ENCODE assay signal across 29 cellular contexts in genomic region chr1:55547441-55547840, GRCh38.
DNase-seq lines count a peak whose midpoint lies in the region; ATAC-seq and TF ChIP-seq lines count a peak whose summit lies in the region.
"Had no signal": no experiment of that assay in that cellular context is flagged by ENCODE, and none has a peak within 500 bp of the region (broad histone marks: within the 10 kb centered on the region; RNA-seq: fewer than 3 reads in every experiment).

No MANE protein-coding gene starts in this region.

- H3K27ac Mint-ChIP-seq in Calu3 (ENCODE audit: unreplicated experiment): no peak overlapping the region
- H3K27ac Mint-ChIP-seq: activated naive CD4-positive, alpha-beta T cell treated with anti-CD3 and anti-CD28 coated beads, Interleukin-2, amount 10 ng/mL, durations not matched to agents 7 days and 5 days; activated T-helper 1 cell treated with anti-CD3 and anti-CD28 coated beads, Interleukin-12 subunit alpha, Interleukin-12 subunit beta, Interleukin-2, Interleukin-4 antibody, amounts not matched to agents 30 ng/mL and 10 ng/mL and 1 ng/mL, durations not matched to agents 14 hours and 24 hours and 36 hours; stimulated activated memory B cell treated with anti-CD40 and anti-IgM and Interleukin-4, amounts not matched to agents 10 μg/mL and 1 μg/mL and 100 μg/mL, for 72 hours had no signal

- intact Hi-C loops in uterus (cut with DNase I; ENCODE audit: low total_unique reads): no loop called here
- intact Hi-C loops in Calu3 (cut with micrococcal nuclease; ENCODE audit: unreplicated experiment): no loop called here

- H3K27me3 ChIP-seq in uterus: no peaks in the 10 kb centered on the region
- H3K27me3 ChIP-seq: heart left ventricle, Peyer's patch had no signal

- CTCF ChIA-PET in Calu3 (lab: Charles Lee): no interaction called here

- H3K27me3 Mint-ChIP-seq in Calu3 (ENCODE audit: unreplicated experiment): no peaks in the 10 kb centered on the region
- H3K27me3 Mint-ChIP-seq: activated naive CD4-positive, alpha-beta T cell treated with anti-CD3 and anti-CD28 coated beads, Interleukin-2, amount 10 ng/mL, durations not matched to agents 7 days and 5 days had no signal

- no TSS peak for BruUV-seq in Calu3 (replicated peaks; lab: Mats Ljungman, UMichigan)

- no peaks in the 10 kb centered on the region for H3K4me1 Mint-ChIP-seq in Calu3 (ENCODE audit: low read depth, unreplicated experiment)
- H3K4me1 Mint-ChIP-seq: activated naive CD4-positive, alpha-beta T cell treated with anti-CD3 and anti-CD28 coated beads, Interleukin-2, amount 10 ng/mL, durations not matched to agents 7 days and 5 days; stimulated activated memory B cell treated with anti-CD40 and anti-IgM and Interleukin-4, amounts not matched to agents 10 μg/mL and 1 μg/mL and 100 μg/mL, for 72 hours had no signal

- H3K4me3 ChIP-seq in fibroblast of villous mesenchyme (ENCODE audit: low read depth, low read length): no peak overlapping the region
- H3K4me3 ChIP-seq in uterus: no peak overlapping the region
- H3K4me3 ChIP-seq: GM12878, heart left ventricle, Peyer's patch, smooth muscle cell had no signal

- H3K36me3 ChIP-seq in uterus: no peaks in the 10 kb centered on the region
- H3K36me3 ChIP-seq: heart left ventricle, Peyer's patch had no signal

- no peak for TF ChIP-seq POLR2A in uterus (IDR thresholded peaks at IDR 0.05)

- no peaks in the 10 kb centered on the region for H3K9me3 Mint-ChIP-seq in Calu3 (ENCODE audit: low read depth, unreplicated experiment)
- H3K9me3 Mint-ChIP-seq: activated naive CD4-positive, alpha-beta T cell treated with anti-CD3 and anti-CD28 coated beads, Interleukin-2, amount 10 ng/mL, durations not matched to agents 7 days and 5 days; activated T-helper 1 cell treated with anti-CD3 and anti-CD28 coated beads, Interleukin-12 subunit alpha, Interleukin-12 subunit beta, Interleukin-2, Interleukin-4 antibody, amounts not matched to agents 30 ng/mL and 10 ng/mL and 1 ng/mL, durations not matched to agents 14 hours and 24 hours and 36 hours; stimulated activated memory B cell treated with anti-CD40 and anti-IgM and Interleukin-4, amounts not matched to agents 10 μg/mL and 1 μg/mL and 100 μg/mL, for 72 hours had no signal

- no peaks in the 10 kb centered on the region for H3K4me1 ChIP-seq in uterus
- H3K4me1 ChIP-seq: heart left ventricle, Peyer's patch had no signal

- DNase-seq in GM04503 (ENCODE audit: low read depth) (peak; percentile 27), NCI-H82 treated with DMSO at 0.1 percent for 48 hours (lab: John Stamatoyannopoulos, UW; ENCODE audit: unreplicated experiment) (peak; percentile 97), fibroblast of villous mesenchyme (ENCODE audit: low read depth) (peak; percentile 72), uterus (peak; percentile 45 to 54), Calu3 (no peak), GM19238 (ENCODE audit: insufficient read length, low spot score) (no peak)
- DNase-seq: activated CD4-positive, alpha-beta T cell treated with anti-CD3 and anti-CD28 coated beads, Interleukin-2, amount 50 U/mL, for 4 hours; activated CD4-positive, CD25-positive, alpha-beta regulatory T cell; activated naive CD4-positive, alpha-beta T cell treated with anti-CD3 and anti-CD28 coated beads, Interleukin-2, amount 10 ng/mL, durations not matched to agents 7 days and 5 days; anterior cingulate cortex; caudate nucleus; dermis blood vessel endothelial cell; DMS79 treated with DMSO at 0.1 percent for 48 hours; HCEC 1CT; heart left ventricle; left colon; mesendoderm; NCI-H1092; NCI-H187 treated with DMSO at 0.1 percent for 48 hours; NCI-H446 treated with DMSO at 0.1 percent for 48 hours; NK-92 treated with Interleukin-12 subunit alpha and Interleukin-12 subunit beta, amount 100 ng/mL, for 24 hours; occipital lobe; Peyer's patch; SIG-M5 had no signal

- no peaks in the 10 kb centered on the region for H3K9me3 ChIP-seq in uterus
- H3K9me3 ChIP-seq: Peyer's patch had no signal

- ATAC-seq in GM21360 (IDR thresholded peaks at IDR 0.05; ENCODE audit: unreplicated experiment): no peak
- ATAC-seq: GM12878; heart left ventricle; left colon; stimulated activated memory B cell treated with anti-CD40 and anti-IgM and Interleukin-4, amounts not matched to agents 10 μg/mL and 1 μg/mL and 100 μg/mL, for 72 hours had no signal

- no peak for TF ChIP-seq CTCF in fibroblast of villous mesenchyme (IDR thresholded peaks at IDR 0.05; ENCODE audit: insufficient read depth, low read depth, low read length)
- TF ChIP-seq CTCF in uterus (IDR thresholded peaks at IDR 0.05): no peak
- TF ChIP-seq CTCF in Calu3 (IDR thresholded peaks at IDR 0.05; ENCODE audit: unreplicated experiment): no peak

- H3K4me3 Mint-ChIP-seq in Calu3 (ENCODE audit: low read depth, unreplicated experiment): no peak overlapping the region
- H3K4me3 Mint-ChIP-seq: activated naive CD4-positive, alpha-beta T cell treated with anti-CD3 and anti-CD28 coated beads, Interleukin-2, amount 10 ng/mL, durations not matched to agents 7 days and 5 days; activated T-helper 1 cell treated with anti-CD3 and anti-CD28 coated beads, Interleukin-12 subunit alpha, Interleukin-12 subunit beta, Interleukin-2, Interleukin-4 antibody, amounts not matched to agents 30 ng/mL and 10 ng/mL and 1 ng/mL, durations not matched to agents 14 hours and 24 hours and 36 hours; stimulated activated memory B cell treated with anti-CD40 and anti-IgM and Interleukin-4, amounts not matched to agents 10 μg/mL and 1 μg/mL and 100 μg/mL, for 72 hours had no signal

- no peaks in the 10 kb centered on the region for H3K36me3 Mint-ChIP-seq in Calu3 (ENCODE audit: insufficient read depth, unreplicated experiment)
- H3K36me3 Mint-ChIP-seq: activated naive CD4-positive, alpha-beta T cell treated with anti-CD3 and anti-CD28 coated beads, Interleukin-2, amount 10 ng/mL, durations not matched to agents 7 days and 5 days; stimulated activated memory B cell treated with anti-CD40 and anti-IgM and Interleukin-4, amounts not matched to agents 10 μg/mL and 1 μg/mL and 100 μg/mL, for 72 hours had no signal

- H3K27ac ChIP-seq in uterus: peak overlapping the region; percentile 48 to 72
- H3K27ac ChIP-seq: Peyer's patch had no signal

Comparison
In these comparisons a context has a peak if more than half of its experiments do, and no peak if none do; other contexts are left out.
1. DNase-seq: peak in GM04503 (single experiment), NCI-H82 treated with DMSO at 0.1 percent for 48 hours (single experiment), fibroblast of villous mesenchyme (single experiment) and uterus (2 of 2); none in Calu3 (single experiment) and GM19238 (single experiment).